Comparison of ENCODE assay signal across 8 cellular contexts in the genomic region with DNA sequence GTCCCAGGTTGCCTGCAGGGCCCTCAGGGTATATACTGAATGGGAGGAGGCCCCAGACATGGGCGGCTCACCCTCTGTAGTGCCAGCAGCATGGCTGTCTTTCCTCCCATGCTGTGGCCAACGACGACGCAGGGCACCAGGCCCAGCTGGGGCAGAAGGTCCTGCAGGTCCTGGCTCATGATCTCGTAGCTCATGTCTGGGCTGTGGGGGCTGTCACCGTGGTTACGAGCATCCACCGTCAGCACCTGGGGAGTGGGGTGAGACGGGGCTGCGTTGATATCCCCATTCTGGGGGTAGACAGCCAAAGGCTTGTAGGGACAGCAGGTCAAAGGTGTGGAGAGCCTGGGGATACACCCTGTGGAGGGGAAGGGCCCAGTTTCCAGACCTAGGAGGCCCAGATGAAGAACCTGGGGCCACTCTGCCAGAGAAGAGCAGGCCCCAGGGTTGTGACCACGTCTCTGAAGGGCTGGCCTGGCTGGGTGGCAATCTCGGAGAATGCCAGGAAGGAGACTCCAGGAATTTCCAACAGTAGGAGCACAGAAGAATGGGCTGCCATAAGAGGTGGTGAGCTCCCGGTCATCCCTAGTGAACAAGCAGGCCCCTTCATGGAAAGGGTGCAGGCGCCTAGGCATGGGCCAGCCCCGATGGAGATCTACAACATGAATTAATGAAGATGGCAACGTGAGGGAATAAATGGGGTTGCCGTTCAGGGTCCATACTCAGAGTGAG. TPM values are rescaled to one million over a fixed set of nuclear protein-coding genes. Genes with fewer than 3 reads are reported as not detected.
DNase-seq lines count a peak whose midpoint lies in the region; ATAC-seq, FAIRE-seq and TF ChIP-seq lines count a peak whose summit lies in the region.

No MANE protein-coding gene starts in this region.

- no peak overlapping the region for H2AFZ ChIP-seq in keratinocyte (ENCODE audit: control insufficient read depth, low read length)

- no peak for ATAC-seq in activated CD4-positive, alpha-beta T cell treated with anti-CD3 and anti-CD28 coated beads for 36 hours
- ATAC-seq in HG03378 (IDR thresholded peaks at IDR 0.05; ENCODE audit: unreplicated experiment), result no peak

- H3K27me3 Mint-ChIP-seq in activated CD4-positive, alpha-beta T cell treated with anti-CD3 and anti-CD28 coated beads for 36 hours, result no peaks in the 10 kb centered on the region
- H3K27me3 Mint-ChIP-seq in activated naive CD8-positive, alpha-beta T cell, result no peaks in the 10 kb centered on the region

- peak overlapping the region; percentile 91 for H3K4me3 Mint-ChIP-seq in activated CD4-positive, alpha-beta T cell treated with anti-CD3 and anti-CD28 coated beads for 36 hours
- H3K4me3 Mint-ChIP-seq in activated naive CD8-positive, alpha-beta T cell, result peak overlapping the region; percentile 92

- H3K4me3 ChIP-seq in keratinocyte (ENCODE audit: control insufficient read depth in 2 of 3, extremely low read depth in 1 of 3, insufficient read depth in 2 of 3, low read depth in 1 of 3, low read length in 3 of 3) (peak overlapping the region; percentile 76 to 82 (median 82)), stomach smooth muscle (ENCODE audit: low read length in 2 of 2) (peak overlapping the region; percentile 73 to 90)

- DNase-seq in activated CD4-positive, alpha-beta T cell treated with anti-CD3 and anti-CD28 coated beads for 36 hours, result no peak
- DNase-seq in activated CD4-positive, alpha-beta T cell treated with anti-CD3 and anti-CD28 coated beads, Interleukin-2, amount 50 U/mL, for 48 hours, result no peak
- DNase-seq in keratinocyte (ENCODE audit: low read depth, low spot score), result no peak
- no peak for DNase-seq in DMS53 treated with DMSO at 0.1 percent for 48 hours (lab: John Stamatoyannopoulos, UW; ENCODE audit: unreplicated experiment)
- DNase-seq in GM20000 (ENCODE audit: low spot score), result no peak

- TF ChIP-seq CTCF in keratinocyte (optimal IDR thresholded peaks at IDR 0.05 in 1 of 3, IDR thresholded peaks at IDR 0.05 in 1 of 3, conservative IDR thresholded peaks at IDR 0.05 in 1 of 3; ENCODE audit: extremely low read depth in 1 of 3, insufficient read depth in 2 of 3, low read length in 3 of 3), result no peak
- TF ChIP-seq CTCF in GM20000 (IDR thresholded peaks at IDR 0.05; ENCODE audit: extremely low read depth, missing control alignments), result no peak

- H3K9me1 ChIP-seq in keratinocyte (ENCODE audit: control insufficient read depth, extremely low read depth, insufficient read depth, low read length), result no peaks in the 10 kb centered on the region

- POLR2A ChIA-PET in activated CD4-positive, alpha-beta T cell treated with anti-CD3 and anti-CD28 coated beads for 36 hours (lab: Charles Lee), result interaction anchor here (1.5 kb wide), 1 partner anchor 159 kb away, joined by 5 read pairs; a partner anchor contains a TSS

- FAIRE-seq in keratinocyte (lab: Jason Lieb, UNC), result no peak

- H3K79me2 ChIP-seq in keratinocyte (ENCODE audit: control insufficient read depth, insufficient read depth, low read length), result peaks cover 6% of the 10 kb centered on the region

- H4K20me1 ChIP-seq in keratinocyte (ENCODE audit: control insufficient read depth, extremely low read depth, insufficient read depth, low read length), result peaks cover 2% of the 10 kb centered on the region

- H3K27ac ChIP-seq in keratinocyte (ENCODE audit: control insufficient read depth, insufficient read depth, low read length) (no peak overlapping the region), stomach smooth muscle (ENCODE audit: low read length) (no peak overlapping the region)

- intact Hi-C loops in activated CD4-positive, alpha-beta T cell treated with anti-CD3 and anti-CD28 coated beads for 36 hours (cut with DNase I, micrococcal nuclease), result loop anchor here (1.0 to 10.0 kb wide), 14 partner anchors 18 to 910 kb away; a partner anchor contains a TSS

- no peaks in the 10 kb centered on the region for H3K9me3 Mint-ChIP-seq in activated CD4-positive, alpha-beta T cell treated with anti-CD3 and anti-CD28 coated beads for 36 hours (ENCODE audit: low read depth)
- H3K9me3 Mint-ChIP-seq in activated naive CD8-positive, alpha-beta T cell (ENCODE audit: low read depth), result no peaks in the 10 kb centered on the region

- H3K9me3 ChIP-seq in keratinocyte (ENCODE audit: control insufficient read depth, low read depth, low read length) (no peaks in the 10 kb centered on the region), stomach smooth muscle (ENCODE audit: control insufficient read depth in 2 of 2, low read length in 2 of 2) (no peaks in the 10 kb centered on the region)

- dilution Hi-C loops in keratinocyte (cut with MboI; ENCODE audit: extremely low pct_ligation_motif_present, low sequenced_read_pairs), result no loop called here

- CTCF ChIA-PET in activated CD4-positive, alpha-beta T cell treated with anti-CD3 and anti-CD28 coated beads for 36 hours (lab: Charles Lee), result interaction anchor here (0.6 to 2.5 kb wide), 4 partner anchors 12 to 172 kb away, joined by 3 to 14 read pairs (median 4); no protein-coding TSS in a partner anchor

- peaks cover 5 to 10% of the 10 kb centered on the region in 2 experiments for H3K36me3 ChIP-seq in keratinocyte (ENCODE audit: control insufficient read depth in 2 of 2, extremely low read depth in 1 of 2, insufficient read depth in 2 of 2, low read length in 2 of 2)
- peaks cover 2 to 9% of the 10 kb centered on the region in 2 donors for H3K36me3 ChIP-seq in stomach smooth muscle (ENCODE audit: control insufficient read depth in 2 of 2, insufficient read depth in 2 of 2, low read length in 2 of 2)

- peak overlapping the region; percentile 74 for H3K4me2 ChIP-seq in keratinocyte (ENCODE audit: control insufficient read depth, extremely low read depth, insufficient read depth, low read depth, low read length)

- peak overlapping the region; percentile 93 for H3K27ac Mint-ChIP-seq in activated CD4-positive, alpha-beta T cell treated with anti-CD3 and anti-CD28 coated beads for 36 hours
- H3K27ac Mint-ChIP-seq in activated naive CD8-positive, alpha-beta T cell, result peak overlapping the region; percentile 90

- H3K4me1 ChIP-seq in keratinocyte (ENCODE audit: control insufficient read depth, extremely low read depth, insufficient read depth, low read length) (peaks cover 12% of the 10 kb centered on the region), stomach smooth muscle (ENCODE audit: control insufficient read depth, insufficient read depth, low read length) (peaks cover 19% of the 10 kb centered on the region)

- H3K27me3 ChIP-seq in keratinocyte (ENCODE audit: control insufficient read depth, extremely low read depth, insufficient read depth, low read length) (no peaks in the 10 kb centered on the region), stomach smooth muscle (ENCODE audit: control insufficient read depth in 1 of 2, insufficient read depth in 2 of 2, low read length in 2 of 2) (no peaks in the 10 kb centered on the region)

- peaks cover 6% of the 10 kb centered on the region for H3K36me3 Mint-ChIP-seq in activated CD4-positive, alpha-beta T cell treated with anti-CD3 and anti-CD28 coated beads for 36 hours (ENCODE audit: low read depth)
- no peaks in the 10 kb centered on the region for H3K36me3 Mint-ChIP-seq in activated naive CD8-positive, alpha-beta T cell

- H3K4me1 Mint-ChIP-seq in activated CD4-positive, alpha-beta T cell treated with anti-CD3 and anti-CD28 coated beads for 36 hours, result peaks cover 19% of the 10 kb centered on the region
- H3K4me1 Mint-ChIP-seq in activated naive CD8-positive, alpha-beta T cell (ENCODE audit: low read depth), result peaks cover 12% of the 10 kb centered on the region

- H3K9ac ChIP-seq in keratinocyte (ENCODE audit: control insufficient read depth, extremely low read depth, insufficient read depth, low read length), result no peak overlapping the region
- peak overlapping the region in 1 of 2 donors; percentile 76 for H3K9ac ChIP-seq in stomach smooth muscle (ENCODE audit: low read length in 2 of 2)

RNA-seq across cellular contexts. Expression of a gene that starts 0.9 kb away (rescaled TPM):
- 10 to 100 TPM; 14.4 to 17.8 TPM for total RNA-seq in activated CD4-positive, alpha-beta T cell treated with anti-CD3 and anti-CD28 coated beads for 36 hours
- 11.3 to 15.2 TPM (median 11.5 TPM) in 3 replicates for polyA plus RNA-seq in keratinocyte
- 2.2 TPM for polyA plus RNA-seq in keratinocyte (2011; ENCODE audit: low read depth)
- polyA plus RNA-seq in keratinocyte (2011; cell fraction: cytosol; rRNA removed), result 8.3 and 11.7 TPM in 2 replicates
- polyA plus RNA-seq in keratinocyte (2011; cell fraction: nucleus; rRNA removed), result 9.6 and 10.1 TPM in 2 replicates
- 6.1 and 13.7 TPM in 2 replicates for polyA plus RNA-seq in keratinocyte (2012; ENCODE audit: low replicate concordance)
- 5.4 to 26.4 TPM (median 6.7 TPM) in 3 replicates for polyA minus RNA-seq in keratinocyte
- polyA minus RNA-seq in keratinocyte (2011; cell fraction: cytosol; rRNA and poly(A)+ RNA removed), result 3.8 TPM
- polyA minus RNA-seq in keratinocyte (2011; cell fraction: nucleus; rRNA and poly(A)+ RNA removed), result 4.7 and 4.8 TPM in 2 replicates

RNA-seq across cellular contexts. Expression of a gene that starts 18.2 kb away (rescaled TPM):
- 10 to 100 TPM; 16.6 to 16.8 TPM for total RNA-seq in activated CD4-positive, alpha-beta T cell treated with anti-CD3 and anti-CD28 coated beads for 36 hours
- polyA plus RNA-seq in keratinocyte, result 19.4 to 37.9 TPM (median 22.4 TPM) in 3 replicates
- polyA plus RNA-seq in keratinocyte (2011; ENCODE audit: low read depth), result 13.7 TPM
- polyA plus RNA-seq in keratinocyte (2011; cell fraction: cytosol; rRNA removed), result 20.3 and 26.6 TPM in 2 replicates
- 61.8 and 66.1 TPM in 2 replicates for polyA plus RNA-seq in keratinocyte (2011; cell fraction: nucleus; rRNA removed)
- polyA plus RNA-seq in keratinocyte (2012; ENCODE audit: low replicate concordance), result 14.0 and 27.5 TPM in 2 replicates
- polyA minus RNA-seq in keratinocyte, result 16.7 to 32.9 TPM (median 25.1 TPM) in 3 replicates
- polyA minus RNA-seq in keratinocyte (2011; cell fraction: cytosol; rRNA and poly(A)+ RNA removed), result 15.7 TPM
- polyA minus RNA-seq in keratinocyte (2011; cell fraction: nucleus; rRNA and poly(A)+ RNA removed), result 22.9 and 31.3 TPM in 2 replicates

RNA-seq across cellular contexts. Expression of a gene that starts 32.4 kb away (rescaled TPM):
- total RNA-seq in activated CD4-positive, alpha-beta T cell treated with anti-CD3 and anti-CD28 coated beads for 36 hours, result not detected
- polyA plus RNA-seq in keratinocyte, result not detected in 3 replicates
- polyA plus RNA-seq in keratinocyte (2011; ENCODE audit: low read depth), result not detected
- not detected in 2 replicates for polyA plus RNA-seq in keratinocyte (2011; cell fraction: cytosol; rRNA removed)
- not detected in 2 replicates for polyA plus RNA-seq in keratinocyte (2011; cell fraction: nucleus; rRNA removed)
- 0.47 TPM in 1 of 2 replicates, not detected in the other for polyA plus RNA-seq in keratinocyte (2012; ENCODE audit: low replicate concordance)
- not detected in 3 replicates for polyA minus RNA-seq in keratinocyte
- polyA minus RNA-seq in keratinocyte (2011; cell fraction: cytosol; rRNA and poly(A)+ RNA removed), result not detected
- polyA minus RNA-seq in keratinocyte (2011; cell fraction: nucleus; rRNA and poly(A)+ RNA removed), result not detected in 2 replicates

RNA-seq across cellular contexts. Expression of a gene that starts 54.3 kb away (rescaled TPM):
- total RNA-seq in activated CD4-positive, alpha-beta T cell treated with anti-CD3 and anti-CD28 coated beads for 36 hours, result 10 to 100 TPM; 71.4 to 95.5 TPM
- 47.1 to 87.5 TPM (median 72.0 TPM) in 3 replicates for polyA plus RNA-seq in keratinocyte
- 41.9 TPM for polyA plus RNA-seq in keratinocyte (2011; ENCODE audit: low read depth)
- 39.9 and 52.0 TPM in 2 replicates for polyA plus RNA-seq in keratinocyte (2011; cell fraction: cytosol; rRNA removed)
- 71.4 and 78.1 TPM in 2 replicates for polyA plus RNA-seq in keratinocyte (2011; cell fraction: nucleus; rRNA removed)
- 64.5 and 73.8 TPM in 2 replicates for polyA plus RNA-seq in keratinocyte (2012; ENCODE audit: low replicate concordance)
- 39.4 to 42.6 TPM (median 41.9 TPM) in 3 replicates for polyA minus RNA-seq in keratinocyte
- polyA minus RNA-seq in keratinocyte (2011; cell fraction: cytosol; rRNA and poly(A)+ RNA removed), result 35.3 TPM
- polyA minus RNA-seq in keratinocyte (2011; cell fraction: nucleus; rRNA and poly(A)+ RNA removed), result 12.9 and 16.9 TPM in 2 replicates

RNA-seq across cellular contexts. Expression of a gene that starts 54.4 kb away (rescaled TPM):
- total RNA-seq in activated CD4-positive, alpha-beta T cell treated with anti-CD3 and anti-CD28 coated beads for 36 hours, result 1 to 10 TPM; 6.9 to 7.8 TPM
- polyA plus RNA-seq in keratinocyte, result 4.9 to 5.7 TPM (median 5.0 TPM) in 3 replicates
- polyA plus RNA-seq in keratinocyte (2011; ENCODE audit: low read depth), result 1.4 TPM
- 4.3 and 6.8 TPM in 2 replicates for polyA plus RNA-seq in keratinocyte (2011; cell fraction: cytosol; rRNA removed)
- 4.4 and 5.8 TPM in 2 replicates for polyA plus RNA-seq in keratinocyte (2011; cell fraction: nucleus; rRNA removed)
- polyA plus RNA-seq in keratinocyte (2012; ENCODE audit: low replicate concordance), result 3.1 and 6.8 TPM in 2 replicates
- polyA minus RNA-seq in keratinocyte, result 2.6 to 5.7 TPM (median 3.3 TPM) in 3 replicates
- 5.9 TPM for polyA minus RNA-seq in keratinocyte (2011; cell fraction: cytosol; rRNA and poly(A)+ RNA removed)
- 2.0 and 2.7 TPM in 2 replicates for polyA minus RNA-seq in keratinocyte (2011; cell fraction: nucleus; rRNA and poly(A)+ RNA removed)
